Comparison of ENCODE assay signal across 14 cellular contexts in genomic region chr2:149572102-149572953, GRCh38. TPM values are rescaled to one million over a fixed set of nuclear protein-coding genes. Genes with fewer than 3 reads are reported as not detected.
DNase-seq lines count a peak whose midpoint lies in the region; ATAC-seq, FAIRE-seq and TF ChIP-seq lines count a peak whose summit lies in the region.
"Had no signal": no experiment of that assay in that cellular context is flagged by ENCODE, and none has a peak within 500 bp of the region (broad histone marks: within the 10 kb centered on the region; RNA-seq: fewer than 3 reads in every experiment).

No MANE protein-coding gene starts in this region.

- H4K20me1 ChIP-seq in keratinocyte (ENCODE audit: control insufficient read depth, extremely low read depth, insufficient read depth, low read length), result no peaks in the 10 kb centered on the region

- H3K9me3 ChIP-seq in ascending aorta, result no peaks in the 10 kb centered on the region
- H3K9me3 ChIP-seq in keratinocyte (ENCODE audit: control insufficient read depth, low read depth, low read length), result no peaks in the 10 kb centered on the region
- no peaks in the 10 kb centered on the region for H3K9me3 ChIP-seq in gastrocnemius medialis
- H3K9me3 ChIP-seq: body of pancreas had no signal

- H3K4me3 ChIP-seq in ascending aorta, result no peak overlapping the region
- no peak overlapping the region for H3K4me3 ChIP-seq in keratinocyte (ENCODE audit: control insufficient read depth in 2 of 3, extremely low read depth in 1 of 3, insufficient read depth in 2 of 3, low read depth in 1 of 3, low read length in 3 of 3)
- H3K4me3 ChIP-seq in gastrocnemius medialis, result no peak overlapping the region
- H3K4me3 ChIP-seq: body of pancreas had no signal

- H3K9me1 ChIP-seq in keratinocyte (ENCODE audit: control insufficient read depth, extremely low read depth, insufficient read depth, low read length), result no peaks in the 10 kb centered on the region

- H2AFZ ChIP-seq in keratinocyte (ENCODE audit: control insufficient read depth, low read length), result no peak overlapping the region

- DNase-seq in GM03348 (ENCODE audit: low spot score) (peak; percentile 15), ascending aorta (ENCODE audit: low spot score in 2 of 2) (no peak), keratinocyte (ENCODE audit: low read depth, low spot score) (no peak), gastrocnemius medialis (peak in 1 of 2 donors; percentile 13), GM13977 (ENCODE audit: low spot score) (no peak), OCI-M2 (lab: John Stamatoyannopoulos, UW; ENCODE audit: unreplicated experiment) (no peak)
- DNase-seq: activated effector memory CD4-positive, alpha-beta T cell treated with Interleukin-2 at 50 U/mL for 16 hours; body of pancreas; effector CD4-positive, alpha-beta T cell; NCI-H2029 treated with DMSO at 0.1 percent for 48 hours; NCI-H774 had no signal

- H3K27me3 ChIP-seq in ascending aorta, result no peaks in the 10 kb centered on the region
- H3K27me3 ChIP-seq in keratinocyte (ENCODE audit: control insufficient read depth, extremely low read depth, insufficient read depth, low read length), result no peaks in the 10 kb centered on the region
- H3K27me3 ChIP-seq in gastrocnemius medialis, result no peaks in the 10 kb centered on the region
- H3K27me3 ChIP-seq: body of pancreas had no signal

- H3K4me1 ChIP-seq in ascending aorta (peaks cover 3 to 9% of the 10 kb centered on the region in 2 donors), keratinocyte (ENCODE audit: control insufficient read depth, extremely low read depth, insufficient read depth, low read length) (peaks cover 3% of the 10 kb centered on the region), gastrocnemius medialis (peaks cover 6 to 19% of the 10 kb centered on the region in 2 donors)

- H3K79me2 ChIP-seq in keratinocyte (ENCODE audit: control insufficient read depth, insufficient read depth, low read length), result peaks cover 4% of the 10 kb centered on the region

- intact Hi-C loops in ascending aorta (cut with DNase I) (no loop called here), gastrocnemius medialis (cut with DNase I; ENCODE audit: low total_unique reads) (no loop called here)

- in situ Hi-C loops in gastrocnemius medialis (cut with MboI; ENCODE audit: low sequenced_read_pairs in 4 of 4), result no loop called here
- in situ Hi-C loops in GM13977 (cut with MboI; ENCODE audit: low pct_unique_long_range_greater_than_20kb, low sequenced_read_pairs, unreplicated experiment), result no loop called here

- no peak overlapping the region for H3K9ac ChIP-seq in keratinocyte (ENCODE audit: control insufficient read depth, extremely low read depth, insufficient read depth, low read length)

- TF ChIP-seq POLR2A in gastrocnemius medialis (IDR thresholded peaks at IDR 0.05), result no peak

- FAIRE-seq in keratinocyte (lab: Jason Lieb, UNC), result peak; percentile 17
- FAIRE-seq: GM12891 had no signal

- H3K36me3 ChIP-seq in ascending aorta, result peaks cover 43 to 70% of the 10 kb centered on the region in 2 donors
- peaks cover 9 to 17% of the 10 kb centered on the region in 2 experiments for H3K36me3 ChIP-seq in keratinocyte (ENCODE audit: control insufficient read depth in 2 of 2, extremely low read depth in 1 of 2, insufficient read depth in 2 of 2, low read length in 2 of 2)
- peaks cover 0 to 75% of the 10 kb centered on the region in 2 donors for H3K36me3 ChIP-seq in gastrocnemius medialis

- dilution Hi-C loops in keratinocyte (cut with MboI; ENCODE audit: extremely low pct_ligation_motif_present, low sequenced_read_pairs), result no loop called here

- peak; percentile 75 to 86 for ATAC-seq in gastrocnemius medialis
- no peak for ATAC-seq in HG02870 (IDR thresholded peaks at IDR 0.05; ENCODE audit: unreplicated experiment)
- ATAC-seq: body of pancreas had no signal

- H3K4me2 ChIP-seq in keratinocyte (ENCODE audit: control insufficient read depth, extremely low read depth, insufficient read depth, low read depth, low read length), result no peak overlapping the region

- H3K27ac ChIP-seq in ascending aorta (peak overlapping the region; percentile 57 to 70), keratinocyte (ENCODE audit: control insufficient read depth, insufficient read depth, low read length) (no peak overlapping the region), gastrocnemius medialis (peak overlapping the region; percentile 68 to 79 (median 72))
- H3K27ac ChIP-seq: RWPE1 had no signal

- TF ChIP-seq CTCF in ascending aorta (IDR thresholded peaks at IDR 0.05), result no peak
- TF ChIP-seq CTCF in keratinocyte (optimal IDR thresholded peaks at IDR 0.05 in 1 of 3, IDR thresholded peaks at IDR 0.05 in 1 of 3, conservative IDR thresholded peaks at IDR 0.05 in 1 of 3; ENCODE audit: extremely low read depth in 1 of 3, insufficient read depth in 2 of 3, low read length in 3 of 3), result no peak
- TF ChIP-seq CTCF in gastrocnemius medialis (IDR thresholded peaks at IDR 0.05 in 4 of 5, conservative IDR thresholded peaks at IDR 0.05 in 1 of 5), result no peak
- TF ChIP-seq CTCF in GM13977 (IDR thresholded peaks at IDR 0.05; ENCODE audit: extremely low read depth, insufficient read depth, missing control alignments), result no peak

RNA-seq across cellular contexts. Expression of gene MMADHC, which starts 15.2 kb away (rescaled TPM):
- total RNA-seq in ascending aorta (35.8 TPM), gastrocnemius medialis (100 to 1,000 TPM; 140 to 205 (median 169) TPM)
- 93.8 to 140 TPM (median 99.7 TPM) in 3 replicates for polyA plus RNA-seq in keratinocyte
- polyA plus RNA-seq in keratinocyte (2011; ENCODE audit: low read depth), result 68.1 TPM
- 83.2 and 134 TPM in 2 replicates for polyA plus RNA-seq in keratinocyte (2011; cell fraction: cytosol; rRNA removed)
- 42.3 and 66.3 TPM in 2 replicates for polyA plus RNA-seq in keratinocyte (2011; cell fraction: nucleus; rRNA removed)
- 100 and 156 TPM in 2 replicates for polyA plus RNA-seq in keratinocyte (2012; ENCODE audit: low replicate concordance)
- 21.5 to 118 TPM (median 82.3 TPM) in 3 replicates for polyA minus RNA-seq in keratinocyte
- polyA minus RNA-seq in keratinocyte (2011; cell fraction: cytosol; rRNA and poly(A)+ RNA removed), result 80.8 TPM
- 20.9 and 34.6 TPM in 2 replicates for polyA minus RNA-seq in keratinocyte (2011; cell fraction: nucleus; rRNA and poly(A)+ RNA removed)
